ENCODE assay signal across 2 cellular contexts in the genomic region with DNA sequence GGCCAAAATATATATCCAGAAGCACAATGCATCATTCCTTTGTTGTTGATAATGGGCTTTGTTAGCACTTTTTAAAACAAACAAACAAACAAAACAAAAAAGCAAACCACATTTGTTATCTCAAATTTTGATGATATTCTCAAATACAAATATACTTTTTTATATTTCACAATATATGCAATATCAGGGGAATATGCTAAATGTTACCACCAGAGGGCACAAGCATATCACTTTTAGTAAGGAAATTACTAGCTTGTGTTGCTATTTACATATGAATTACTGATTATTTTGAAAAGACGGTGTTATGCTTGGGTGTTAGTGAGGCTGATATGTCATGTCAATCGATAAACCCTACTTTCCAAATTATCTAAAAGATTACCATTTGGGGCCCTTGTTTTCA.
TF ChIP-seq lines count a peak whose summit lies in the region.

No MANE protein-coding gene starts in this region.

TF ChIP-seq in IMR-90, 13 proteins besides CTCF, POLR2A, EP300 and RAD21:
- TF ChIP-seq RCOR1 (IDR thresholded peaks at IDR 0.05; ENCODE audit: insufficient replicate concordance, low read length) (no peak), CEBPB (IDR thresholded peaks at IDR 0.05; ENCODE audit: low read depth, low read length) (peak; percentile 84), ELK1 (IDR thresholded peaks at IDR 0.05; ENCODE audit: borderline replicate concordance, low read depth, low read length) (no peak), MAZ (IDR thresholded peaks at IDR 0.05; ENCODE audit: borderline replicate concordance, low read depth, low read length) (no peak), MXI1 (IDR thresholded peaks at IDR 0.05; ENCODE audit: borderline replicate concordance, low read depth, low read length) (no peak), SMC3 (IDR thresholded peaks at IDR 0.05; ENCODE audit: low read depth, low read length) (peak; percentile 50)

TF ChIP-seq in GM12878, 131 proteins besides CTCF, POLR2A, EP300 and RAD21:
- TF ChIP-seq SMC3 (IDR thresholded peaks at IDR 0.05; ENCODE audit: borderline replicate concordance, low read length) = peak; percentile 31; the same call in 1 of the 2 replicates
- TF ChIP-seq JUND (IDR thresholded peaks at IDR 0.05; ENCODE audit: low read depth, low read length) = no peak
TF ChIP-seq in GM12878: peak in this region for 1.
